In genomic region chr3:101279162-101279561, GRCh38 we compare ENCODE assay signal across 20 cellular contexts.
"Had no signal": no experiment of that assay in that cellular context is flagged by ENCODE, and none has a peak within 500 bp of the region (broad histone marks: within the 10 kb centered on the region; RNA-seq: fewer than 3 reads in every experiment).

No MANE protein-coding gene starts in this region.

- H3K27ac ChIP-seq: brain microvascular endothelial cell, esophagus muscularis mucosa, lower lobe of right lung, skin epidermis, tibial artery, vagina, VCaP had no signal

- H3K9me3 ChIP-seq: esophagus muscularis mucosa, lower lobe of right lung, mucosa of descending colon, tibial artery, vagina had no signal

- H3K36me3 Mint-ChIP-seq: activated naive CD4-positive, alpha-beta T cell treated with anti-CD3 and anti-CD28 coated beads, Interleukin-2, amount 50 U/mL, for 72 hours had no signal

- ATAC-seq: activated naive CD4-positive, alpha-beta T cell treated with anti-CD3 and anti-CD28 coated beads, Interleukin-2, amount 50 U/mL, for 72 hours; activated T-cell treated with anti-CD3 and anti-CD28 coated beads, Interleukin-2, amount 50 U/mL, for 4 hours; left cardiac atrium; mucosa of descending colon; naive thymus-derived CD8-positive, alpha-beta T cell had no signal

- H3K27me3 ChIP-seq: brain microvascular endothelial cell, esophagus muscularis mucosa, tibial artery, vagina had no signal

- H3K27me3 Mint-ChIP-seq: activated CD4-positive, alpha-beta memory T cell treated with anti-CD3 and anti-CD28 coated beads for 36 hours; dendritic cell treated with granulocyte-macrophage colony-stimulating factor and Interleukin-4, amounts not matched to agents 40 ng/mL and 50 ng/mL, for 4 days; naive thymus-derived CD8-positive, alpha-beta T cell had no signal

- H3K4me3 ChIP-seq: esophagus muscularis mucosa, lower lobe of right lung, mucosa of descending colon, skin epidermis, tibial artery, vagina had no signal

- H3K36me3 ChIP-seq: brain microvascular endothelial cell, esophagus muscularis mucosa, lower lobe of right lung, tibial artery, vagina had no signal

- H3K4me1 Mint-ChIP-seq: naive thymus-derived CD8-positive, alpha-beta T cell had no signal

- H3K4me1 ChIP-seq: esophagus muscularis mucosa, lower lobe of right lung, tibial artery, vagina had no signal

- H3K9me3 Mint-ChIP-seq: activated CD4-positive, alpha-beta memory T cell treated with anti-CD3 and anti-CD28 coated beads for 36 hours; activated naive CD4-positive, alpha-beta T cell treated with anti-CD3 and anti-CD28 coated beads, Interleukin-2, amount 50 U/mL, for 72 hours; activated T-cell treated with anti-CD3 and anti-CD28 coated beads, Interleukin-2, amount 50 U/mL, for 4 hours; dendritic cell treated with granulocyte-macrophage colony-stimulating factor and Interleukin-4, amounts not matched to agents 40 ng/mL and 50 ng/mL, for 4 days; naive thymus-derived CD8-positive, alpha-beta T cell had no signal

- H3K4me3 Mint-ChIP-seq: activated CD4-positive, alpha-beta memory T cell treated with anti-CD3 and anti-CD28 coated beads for 36 hours; activated T-cell treated with anti-CD3 and anti-CD28 coated beads, Interleukin-2, amount 50 U/mL, for 4 hours; dendritic cell treated with granulocyte-macrophage colony-stimulating factor and Interleukin-4, amounts not matched to agents 40 ng/mL and 50 ng/mL, for 4 days; naive thymus-derived CD8-positive, alpha-beta T cell had no signal

- DNase-seq: activated CD4-positive, alpha-beta memory T cell treated with anti-CD3 and anti-CD28 coated beads for 36 hours; activated effector memory CD4-positive, alpha-beta T cell treated with anti-CD3 and anti-CD28 coated beads, Interleukin-2, amount 50 U/mL, for 16 hours; activated T-cell treated with anti-CD3 and anti-CD28 coated beads, Interleukin-2, amount 50 U/mL, for 4 hours; amniotic stem cell; brain microvascular endothelial cell; cerebellar nuclear complex; hippocampal formation; left cardiac atrium; lower lobe of right lung; mucosa of descending colon; naive thymus-derived CD8-positive, alpha-beta T cell; posterior cingulate gyrus; T1000; tibial artery had no signal

- H3K27ac Mint-ChIP-seq: activated CD4-positive, alpha-beta memory T cell treated with anti-CD3 and anti-CD28 coated beads for 36 hours; activated naive CD4-positive, alpha-beta T cell treated with anti-CD3 and anti-CD28 coated beads, Interleukin-2, amount 50 U/mL, for 72 hours; dendritic cell treated with granulocyte-macrophage colony-stimulating factor and Interleukin-4, amounts not matched to agents 40 ng/mL and 50 ng/mL, for 4 days; naive thymus-derived CD8-positive, alpha-beta T cell had no signal
